In genomic region chr20:9838378-9839295, GRCh38 we compare ENCODE assay signal across 9 cellular contexts. TPM values are rescaled to one million over a fixed set of nuclear protein-coding genes. Genes with fewer than 3 reads are reported as not detected.
A peak's percentile ranks its signal among the peaks of the same experiment; 100 is the strongest.
DNase-seq lines count a peak whose midpoint lies in the region; ATAC-seq and TF ChIP-seq lines count a peak whose summit lies in the region.
"Had no signal": no experiment of that assay in that cellular context is flagged by ENCODE, and none has a peak within 500 bp of the region (broad histone marks: within the 10 kb centered on the region; RNA-seq: fewer than 3 reads in every experiment).

PAK5 (minus strand) TSS chr20:9839076; CDS start chr20:9644328, 194,748 bp downstream.

- peak; percentile 81 for ATAC-seq in lung (ENCODE audit: insufficient read depth, low FRiP score)
- ATAC-seq in activated naive CD8-positive, alpha-beta T cell treated with anti-CD3 and anti-CD28 coated beads, Interleukin-2, amount 50 U/mL, for 24 hours = no peak
- no peak for ATAC-seq in HG03460 (IDR thresholded peaks at IDR 0.05; ENCODE audit: unreplicated experiment)

- DNase-seq in H4 (ENCODE audit: low spot score) = peak; percentile 80
- DNase-seq in NCI-H345 treated with DMSO at 0.1 percent for 48 hours (lab: John Stamatoyannopoulos, UW; ENCODE audit: unreplicated experiment) = peak; percentile 96
- DNase-seq in dorsolateral prefrontal cortex = peak; percentile 64 to 93 (median 87)
- peak; percentile 68 for DNase-seq in lung (ENCODE audit: low spot score)
- no peak for DNase-seq in posterior vena cava (ENCODE audit: low spot score)
- DNase-seq in activated CD4-positive, CD25-positive, alpha-beta regulatory T cell treated with anti-CD3 and anti-CD28 coated beads, Interleukin-2, amount 50 U/mL, for 72 hours = no peak
- DNase-seq in activated naive CD8-positive, alpha-beta T cell treated with anti-CD3 and anti-CD28 coated beads, Interleukin-2, amount 50 U/mL, for 24 hours = no peak

- peaks cover 35% of the 10 kb centered on the region for H3K27me3 Mint-ChIP-seq in activated naive CD8-positive, alpha-beta T cell treated with anti-CD3 and anti-CD28 coated beads, Interleukin-2, amount 50 U/mL, for 24 hours

- peaks cover 0 to 3% (median 0%) of the 10 kb centered on the region in 45 donors for H3K27me3 ChIP-seq in dorsolateral prefrontal cortex
- H3K27me3 ChIP-seq in lung (ENCODE audit: control insufficient read depth, insufficient read depth) = no peaks in the 10 kb centered on the region

- TF ChIP-seq CTCF in dorsolateral prefrontal cortex (IDR thresholded peaks at IDR 0.05 in 54 of 56, conservative IDR thresholded peaks at IDR 0.05 in 2 of 56; ENCODE audit: low read depth in 1 of 56, partially characterized antibody in 56 of 56) (peak in 3 of 56 donors; percentile 8 to 22 (median 18)), lung (IDR thresholded peaks at IDR 0.05; ENCODE audit: control extremely low read depth, extremely low read depth) (no peak)

- no peak within 1 kb of the TSS for H3K27ac Mint-ChIP-seq in activated naive CD8-positive, alpha-beta T cell treated with anti-CD3 and anti-CD28 coated beads, Interleukin-2, amount 50 U/mL, for 24 hours

- whole genome bisulfite sequencing in lung, 2 donors = 2 to 3% methylated on average over 55 to 57 of the region's 57 CpGs

- no peaks in the 10 kb centered on the region for H3K36me3 Mint-ChIP-seq in activated naive CD8-positive, alpha-beta T cell treated with anti-CD3 and anti-CD28 coated beads, Interleukin-2, amount 50 U/mL, for 24 hours (ENCODE audit: low read depth)

- H3K27ac ChIP-seq in dorsolateral prefrontal cortex (peak within 1 kb of the TSS in 55 of 59 donors; percentile 21 to 87 (median 76)), lung (ENCODE audit: low read depth in 1 of 2, low read length in 1 of 2) (no peak within 1 kb of the TSS)

- peaks cover 0 to 3% of the 10 kb centered on the region in 2 donors for H3K4me1 ChIP-seq in lung (ENCODE audit: control insufficient read depth in 2 of 2, insufficient read depth in 2 of 2, low read length in 2 of 2)

- H3K9me3 ChIP-seq in lung (ENCODE audit: control insufficient read depth in 2 of 2, insufficient read depth in 1 of 2, low read length in 1 of 2) = peaks cover 0 to 2% of the 10 kb centered on the region in 2 donors

- H3K4me3 Mint-ChIP-seq in activated naive CD8-positive, alpha-beta T cell treated with anti-CD3 and anti-CD28 coated beads, Interleukin-2, amount 50 U/mL, for 24 hours = no peak within 1 kb of the TSS

- H3K4me1 Mint-ChIP-seq in activated naive CD8-positive, alpha-beta T cell treated with anti-CD3 and anti-CD28 coated beads, Interleukin-2, amount 50 U/mL, for 24 hours = no peaks in the 10 kb centered on the region

- no peaks in the 10 kb centered on the region for H3K36me3 ChIP-seq in lung (ENCODE audit: control insufficient read depth in 2 of 2, insufficient read depth in 2 of 2, low read length in 2 of 2)

- peak within 1 kb of the TSS; percentile 45 to 88 (median 70) for H3K4me3 ChIP-seq in dorsolateral prefrontal cortex
- H3K4me3 ChIP-seq in lung = no peak within 1 kb of the TSS

- intact Hi-C loops in dorsolateral prefrontal cortex (cut with DNase I) (loop anchor here in 1 of 2 donors (10.0 kb wide), 1 partner anchor 144 kb away; no protein-coding TSS in a partner anchor), posterior vena cava (cut with DNase I) (no loop called here)

- H3K9me3 Mint-ChIP-seq in activated naive CD8-positive, alpha-beta T cell treated with anti-CD3 and anti-CD28 coated beads, Interleukin-2, amount 50 U/mL, for 24 hours = peaks cover 11% of the 10 kb centered on the region

RNA-seq across cellular contexts. Expression of gene PAK5, which starts in this region (rescaled TPM):
- total RNA-seq in H4 (2014; rRNA removed; shearing (Covaris generic)) = 0.21 and 0.39 TPM in 2 replicates
- total RNA-seq in dorsolateral prefrontal cortex (10 to 100 TPM in 119 of 120 experiments, 1 to 10 TPM in 1; 8.4 to 31.5 (median 20.5) TPM), lung (under 1 TPM; 0.28 to 0.51 TPM), posterior vena cava (not detected)
- under 1 TPM; 0.03 to 0.04 TPM for polyA plus RNA-seq in lung
- total RNA-seq: glomerular endothelial cell had no signal

Comparison
In these comparisons a context has a peak if more than half of its experiments do, and no peak if none do; other contexts are left out.
1. Peak in DNase-seq in H4; RNA of the gene not detected or under 1 TPM.
2. Peak in DNase-seq and ATAC-seq in lung; RNA of the gene not detected or under 1 TPM.
3. DNase-seq: peak in NCI-H345 treated with DMSO at 0.1 percent for 48 hours (single experiment) and dorsolateral prefrontal cortex (10 of 10); none in posterior vena cava (single experiment), activated CD4-positive, CD25-positive, alpha-beta regulatory T cell treated with anti-CD3 and anti-CD28 coated beads, Interleukin-2, amount 50 U/mL, for 72 hours (single experiment) and activated naive CD8-positive, alpha-beta T cell treated with anti-CD3 and anti-CD28 coated beads, Interleukin-2, amount 50 U/mL, for 24 hours (single experiment).
4. H3K27ac ChIP-seq: peak in dorsolateral prefrontal cortex (55 of 59); none in lung (0 of 2).